1 cellular context compared by ENCODE assay signal in the genomic region with DNA sequence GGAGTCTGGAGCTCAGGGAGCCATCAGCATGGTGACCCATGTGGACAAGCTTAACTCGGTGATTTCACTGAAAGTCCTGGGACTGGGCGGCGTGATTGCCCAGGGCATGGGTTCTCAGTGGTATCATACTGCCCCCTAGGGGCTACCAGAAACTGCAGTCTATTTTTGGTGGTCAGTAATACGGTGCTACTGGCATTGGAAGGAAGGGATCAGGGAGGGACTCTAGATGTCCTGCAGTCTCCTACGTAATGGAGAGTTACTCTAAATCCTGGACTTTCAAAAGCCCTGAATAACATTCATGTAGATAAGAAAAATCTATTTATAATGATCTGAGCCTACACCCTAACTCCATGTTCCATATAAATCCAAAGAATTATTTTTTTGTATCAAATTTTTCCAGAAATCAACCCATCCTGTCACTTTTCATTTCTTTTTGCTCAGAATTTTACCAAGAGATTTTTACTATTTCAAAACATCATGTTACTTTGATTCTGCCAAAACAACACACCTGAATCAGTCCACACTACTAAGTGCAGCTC.
A peak's percentile ranks its signal among the peaks of the same experiment; 100 is the strongest.
TF ChIP-seq lines count a peak whose summit lies in the region.

No MANE protein-coding gene starts in this region.

TF ChIP-seq in K562, 482 proteins besides CTCF, POLR2A, EP300 and RAD21 (continued from another document):
- TF ChIP-seq, protein P1, sequence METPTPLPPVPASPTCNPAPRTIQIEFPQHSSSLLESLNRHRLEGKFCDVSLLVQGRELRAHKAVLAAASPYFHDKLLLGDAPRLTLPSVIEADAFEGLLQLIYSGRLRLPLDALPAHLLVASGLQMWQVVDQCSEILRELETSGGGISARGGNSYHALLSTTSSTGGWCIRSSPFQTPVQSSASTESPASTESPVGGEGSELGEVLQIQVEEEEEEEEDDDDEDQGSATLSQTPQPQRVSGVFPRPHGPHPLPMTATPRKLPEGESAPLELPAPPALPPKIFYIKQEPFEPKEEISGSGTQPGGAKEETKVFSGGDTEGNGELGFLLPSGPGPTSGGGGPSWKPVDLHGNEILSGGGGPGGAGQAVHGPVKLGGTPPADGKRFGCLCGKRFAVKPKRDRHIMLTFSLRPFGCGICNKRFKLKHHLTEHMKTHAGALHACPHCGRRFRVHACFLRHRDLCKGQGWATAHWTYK (CRISPR knock-in tag; IDR thresholded peaks at IDR 0.05), result no peak
- TF ChIP-seq OTX1 (CRISPR knock-in tag; IDR thresholded peaks at IDR 0.05) (no peak), KLF10 (CRISPR knock-in tag; IDR thresholded peaks at IDR 0.05) (no peak), MEF2A (IDR thresholded peaks at IDR 0.05; ENCODE audit: control insufficient read depth, low read depth, low read length) (peak; percentile 86), MYC (IDR thresholded peaks at IDR 0.05; ENCODE audit: low read depth, low read length) (peak; percentile 46; the same call in 1 of the 2 replicates), MYC (CRISPR knock-in tag; IDR thresholded peaks at IDR 0.05; ENCODE audit: borderline replicate concordance, low read depth) (no peak), NFE2L1 (tag; IDR thresholded peaks at IDR 0.05; ENCODE audit: borderline replicate concordance, low read depth) (no peak)
